ENCODE assay signal across 1 cellular context in the genomic region with DNA sequence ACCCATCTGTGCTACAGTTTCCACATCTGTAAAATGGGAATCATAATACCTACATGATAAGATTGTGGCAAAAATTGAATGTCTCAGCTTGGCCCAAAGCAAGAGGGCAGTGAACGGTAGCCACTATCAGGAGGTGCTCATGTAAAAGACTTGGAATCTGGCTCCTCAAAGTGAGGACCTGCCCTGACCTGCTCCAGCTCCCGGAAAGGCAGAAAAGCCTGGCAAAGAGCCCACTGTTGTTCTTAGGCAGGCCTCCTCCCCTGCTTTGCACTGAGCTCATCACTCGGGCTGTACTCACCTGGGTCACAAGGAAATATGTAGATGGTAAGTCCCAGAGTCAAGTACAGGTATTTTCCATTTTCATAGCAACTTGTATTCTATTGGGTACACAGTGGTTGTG.
TF ChIP-seq lines count a peak whose summit lies in the region.

No MANE protein-coding gene starts in this region.

TF ChIP-seq in GM23338, 12 proteins besides CTCF, POLR2A, EP300 and RAD21 (continued from another document):
- TF ChIP-seq, protein P1, sequence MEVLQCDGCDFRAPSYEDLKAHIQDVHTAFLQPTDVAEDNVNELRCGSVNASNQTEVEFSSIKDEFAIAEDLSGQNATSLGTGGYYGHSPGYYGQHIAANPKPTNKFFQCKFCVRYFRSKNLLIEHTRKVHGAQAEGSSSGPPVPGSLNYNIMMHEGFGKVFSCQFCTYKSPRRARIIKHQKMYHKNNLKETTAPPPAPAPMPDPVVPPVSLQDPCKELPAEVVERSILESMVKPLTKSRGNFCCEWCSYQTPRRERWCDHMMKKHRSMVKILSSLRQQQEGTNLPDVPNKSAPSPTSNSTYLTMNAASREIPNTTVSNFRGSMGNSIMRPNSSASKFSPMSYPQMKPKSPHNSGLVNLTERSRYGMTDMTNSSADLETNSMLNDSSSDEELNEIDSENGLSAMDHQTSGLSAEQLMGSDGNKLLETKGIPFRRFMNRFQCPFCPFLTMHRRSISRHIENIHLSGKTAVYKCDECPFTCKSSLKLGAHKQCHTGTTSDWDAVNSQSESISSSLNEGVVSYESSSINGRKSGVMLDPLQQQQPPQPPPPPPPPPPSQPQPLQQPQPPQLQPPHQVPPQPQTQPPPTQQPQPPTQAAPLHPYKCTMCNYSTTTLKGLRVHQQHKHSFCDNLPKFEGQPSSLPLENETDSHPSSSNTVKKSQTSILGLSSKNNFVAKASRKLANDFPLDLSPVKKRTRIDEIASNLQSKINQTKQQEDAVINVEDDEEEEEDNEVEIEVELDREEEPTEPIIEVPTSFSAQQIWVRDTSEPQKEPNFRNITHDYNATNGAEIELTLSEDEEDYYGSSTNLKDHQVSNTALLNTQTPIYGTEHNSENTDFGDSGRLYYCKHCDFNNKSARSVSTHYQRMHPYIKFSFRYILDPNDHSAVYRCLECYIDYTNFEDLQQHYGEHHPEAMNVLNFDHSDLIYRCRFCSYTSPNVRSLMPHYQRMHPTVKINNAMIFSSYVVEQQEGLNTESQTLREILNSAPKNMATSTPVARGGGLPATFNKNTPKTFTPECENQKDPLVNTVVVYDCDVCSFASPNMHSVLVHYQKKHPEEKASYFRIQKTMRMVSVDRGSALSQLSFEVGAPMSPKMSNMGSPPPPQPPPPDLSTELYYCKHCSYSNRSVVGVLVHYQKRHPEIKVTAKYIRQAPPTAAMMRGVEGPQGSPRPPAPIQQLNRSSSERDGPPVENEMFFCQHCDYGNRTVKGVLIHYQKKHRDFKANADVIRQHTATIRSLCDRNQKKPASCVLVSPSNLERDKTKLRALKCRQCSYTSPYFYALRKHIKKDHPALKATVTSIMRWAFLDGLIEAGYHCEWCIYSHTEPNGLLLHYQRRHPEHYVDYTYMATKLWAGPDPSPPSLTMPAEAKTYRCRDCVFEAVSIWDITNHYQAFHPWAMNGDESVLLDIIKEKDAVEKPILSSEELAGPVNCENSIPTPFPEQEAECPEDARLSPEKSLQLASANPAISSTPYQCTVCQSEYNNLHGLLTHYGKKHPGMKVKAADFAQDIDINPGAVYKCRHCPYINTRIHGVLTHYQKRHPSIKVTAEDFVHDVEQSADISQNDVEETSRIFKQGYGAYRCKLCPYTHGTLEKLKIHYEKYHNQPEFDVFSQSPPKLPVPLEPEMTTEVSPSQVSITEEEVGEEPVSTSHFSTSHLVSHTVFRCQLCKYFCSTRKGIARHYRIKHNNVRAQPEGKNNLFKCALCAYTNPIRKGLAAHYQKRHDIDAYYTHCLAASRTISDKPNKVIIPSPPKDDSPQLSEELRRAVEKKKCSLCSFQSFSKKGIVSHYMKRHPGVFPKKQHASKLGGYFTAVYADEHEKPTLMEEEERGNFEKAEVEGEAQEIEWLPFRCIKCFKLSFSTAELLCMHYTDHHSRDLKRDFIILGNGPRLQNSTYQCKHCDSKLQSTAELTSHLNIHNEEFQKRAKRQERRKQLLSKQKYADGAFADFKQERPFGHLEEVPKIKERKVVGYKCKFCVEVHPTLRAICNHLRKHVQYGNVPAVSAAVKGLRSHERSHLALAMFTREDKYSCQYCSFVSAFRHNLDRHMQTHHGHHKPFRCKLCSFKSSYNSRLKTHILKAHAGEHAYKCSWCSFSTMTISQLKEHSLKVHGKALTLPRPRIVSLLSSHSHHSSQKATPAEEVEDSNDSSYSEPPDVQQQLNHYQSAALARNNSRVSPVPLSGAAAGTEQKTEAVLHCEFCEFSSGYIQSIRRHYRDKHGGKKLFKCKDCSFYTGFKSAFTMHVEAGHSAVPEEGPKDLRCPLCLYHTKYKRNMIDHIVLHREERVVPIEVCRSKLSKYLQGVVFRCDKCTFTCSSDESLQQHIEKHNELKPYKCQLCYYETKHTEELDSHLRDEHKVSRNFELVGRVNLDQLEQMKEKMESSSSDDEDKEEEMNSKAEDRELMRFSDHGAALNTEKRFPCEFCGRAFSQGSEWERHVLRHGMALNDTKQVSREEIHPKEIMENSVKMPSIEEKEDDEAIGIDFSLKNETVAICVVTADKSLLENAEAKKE (CRISPR knock-in tag; IDR thresholded peaks at IDR 0.05), result no peak
- TF ChIP-seq POLR2AphosphoS5 (IDR thresholded peaks at IDR 0.05; ENCODE audit: low read depth) (no peak), EZH2phosphoT487 (IDR thresholded peaks at IDR 0.05; ENCODE audit: unreplicated experiment) (no peak), CREB1 (CRISPR knock-in tag; IDR thresholded peaks at IDR 0.05; ENCODE audit: low read depth) (no peak), ZNF331 (CRISPR knock-in tag; IDR thresholded peaks at IDR 0.05; ENCODE audit: low read depth) (no peak)
- TF ChIP-seq, protein P2, sequence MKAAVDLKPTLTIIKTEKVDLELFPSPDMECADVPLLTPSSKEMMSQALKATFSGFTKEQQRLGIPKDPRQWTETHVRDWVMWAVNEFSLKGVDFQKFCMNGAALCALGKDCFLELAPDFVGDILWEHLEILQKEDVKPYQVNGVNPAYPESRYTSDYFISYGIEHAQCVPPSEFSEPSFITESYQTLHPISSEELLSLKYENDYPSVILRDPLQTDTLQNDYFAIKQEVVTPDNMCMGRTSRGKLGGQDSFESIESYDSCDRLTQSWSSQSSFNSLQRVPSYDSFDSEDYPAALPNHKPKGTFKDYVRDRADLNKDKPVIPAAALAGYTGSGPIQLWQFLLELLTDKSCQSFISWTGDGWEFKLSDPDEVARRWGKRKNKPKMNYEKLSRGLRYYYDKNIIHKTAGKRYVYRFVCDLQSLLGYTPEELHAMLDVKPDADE (IDR thresholded peaks at IDR 0.05), result no peak
TF ChIP-seq in GM23338: peak in this region for 0.
